Comparison of ENCODE assay signal across 11 cellular contexts in genomic region chr12:25328082-25328712, GRCh38.
DNase-seq lines count a peak whose midpoint lies in the region; ATAC-seq and TF ChIP-seq lines count a peak whose summit lies in the region.
"Had no signal": no experiment of that assay in that cellular context is flagged by ENCODE, and none has a peak within 500 bp of the region (broad histone marks: within the 10 kb centered on the region; RNA-seq: fewer than 3 reads in every experiment).

No MANE protein-coding gene starts in this region.

- no peaks in the 10 kb centered on the region for H3K4me1 ChIP-seq in PC-3 (ENCODE audit: insufficient read depth, low read length)
- H3K4me1 ChIP-seq: Peyer's patch had no signal

- H2AFZ ChIP-seq in PC-3 (ENCODE audit: low read length) = no peak overlapping the region

- no peaks in the 10 kb centered on the region for H3K9me3 ChIP-seq in PC-3 (ENCODE audit: low read length)
- H3K9me3 ChIP-seq: esophagus squamous epithelium, Peyer's patch had no signal

- H4K20me1 ChIP-seq in PC-3 (ENCODE audit: low read length) = no peaks in the 10 kb centered on the region

- H3K27me3 ChIP-seq in kidney epithelial cell (ENCODE audit: control insufficient read depth, insufficient read depth, low read length) (no peaks in the 10 kb centered on the region), PC-3 (ENCODE audit: low read length) (peaks cover 52% of the 10 kb centered on the region)
- H3K27me3 ChIP-seq: Peyer's patch had no signal

- H3K27ac ChIP-seq in PC-3 (ENCODE audit: low read length) = no peak overlapping the region
- H3K27ac ChIP-seq: esophagus squamous epithelium, Peyer's patch had no signal

- no peaks in the 10 kb centered on the region for H3F3A ChIP-seq in PC-3 (ENCODE audit: low read length, unreplicated experiment)

- peak; percentile 30 for DNase-seq in HuH-7 (ENCODE audit: low spot score)
- DNase-seq in amniotic epithelial cell (ENCODE audit: low read depth) = peak; percentile 87
- DNase-seq in kidney epithelial cell (ENCODE audit: low read depth) = peak; percentile 61
- no peak for DNase-seq in GM10266 (ENCODE audit: extremely low spot score)
- no peak for DNase-seq in PC-3
- DNase-seq: EL, esophagus squamous epithelium had no signal

- POLR2A ChIA-PET in PC-3 (lab: Charles Lee; ENCODE audit: unreplicated experiment) = interaction anchor here (0.6 kb wide), 2 partner anchors 11 to 30 kb away, joined by 3 to 5 read pairs; no protein-coding TSS in a partner anchor

- H3K79me2 ChIP-seq in PC-3 (ENCODE audit: low read length) = no peaks in the 10 kb centered on the region

- no TSS peak for BruUV-seq in PC-3 (replicated peaks; lab: Mats Ljungman, UMichigan)

- no peak overlapping the region for H3K9ac ChIP-seq in PC-3 (ENCODE audit: low read length)

- TF ChIP-seq CTCF in kidney epithelial cell (IDR thresholded peaks at IDR 0.05; ENCODE audit: insufficient read depth, low read length, poor library complexity, severe bottlenecking) (no peak), GM10266 (IDR thresholded peaks at IDR 0.05; ENCODE audit: control insufficient read depth, insufficient read depth, low read depth, missing control alignments) (no peak), PC-3 (conservative IDR thresholded peaks at IDR 0.05; ENCODE audit: low read depth, low read length) (no peak)

- H3K4me2 ChIP-seq in PC-3 (ENCODE audit: low read length) = no peak overlapping the region

- H3K36me3 ChIP-seq in kidney epithelial cell (ENCODE audit: control insufficient read depth, insufficient read depth, low read length) = no peaks in the 10 kb centered on the region
- no peaks in the 10 kb centered on the region for H3K36me3 ChIP-seq in PC-3 (ENCODE audit: low read depth, low read length)
- H3K36me3 ChIP-seq: esophagus squamous epithelium, Peyer's patch had no signal

- no peak overlapping the region for H3K4me3 ChIP-seq in kidney epithelial cell (ENCODE audit: low read depth, low read length)
- H3K4me3 ChIP-seq in PC-3 (ENCODE audit: low read length) = no peak overlapping the region
- H3K4me3 ChIP-seq: esophagus squamous epithelium, Peyer's patch had no signal

- CTCF ChIA-PET in PC-3 (lab: Charles Lee) = no interaction called here

- H3K9me2 ChIP-seq in PC-3 (replicated peaks; ENCODE audit: low read length) = no peaks in the 10 kb centered on the region

- intact Hi-C loops in PC-3 (cut with micrococcal nuclease) = no loop called here

- peak; percentile 40 for ATAC-seq in GM18873 (IDR thresholded peaks at IDR 0.05; ENCODE audit: low FRiP score, unreplicated experiment)
- no peak for ATAC-seq in HG03378 (IDR thresholded peaks at IDR 0.05; ENCODE audit: unreplicated experiment)
- ATAC-seq in GM18511 (IDR thresholded peaks at IDR 0.05; ENCODE audit: unreplicated experiment) = no peak
- no peak for ATAC-seq in PC-3

Comparison
In these comparisons a context has a peak if more than half of its experiments do, and no peak if none do; other contexts are left out.
1. DNase-seq: peak in HuH-7 (single experiment), amniotic epithelial cell (single experiment) and kidney epithelial cell (single experiment); none in GM10266 (single experiment) and PC-3 (single experiment).